37 cellular contexts compared by ENCODE assay signal in the genomic region with DNA sequence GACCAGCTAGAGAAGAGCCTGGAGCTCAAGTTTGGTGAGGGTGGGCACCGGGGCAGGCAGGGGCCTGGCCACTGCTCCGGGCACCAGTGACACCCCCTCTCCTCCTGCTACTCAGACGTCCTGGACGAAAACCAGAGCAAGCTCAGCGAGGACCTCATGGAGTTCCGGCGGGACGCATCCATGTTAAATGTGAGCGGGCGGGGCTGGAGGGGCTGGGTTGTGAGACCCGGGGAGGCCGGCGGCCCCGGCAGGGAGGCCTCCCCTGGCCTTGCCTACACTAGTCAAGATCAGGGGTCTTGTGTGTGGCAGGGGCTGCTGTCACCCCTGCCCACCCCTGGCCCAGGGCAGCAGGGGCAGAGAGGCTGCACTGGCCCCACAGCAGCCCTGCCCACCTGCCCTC. TPM values are rescaled to one million over a fixed set of nuclear protein-coding genes. Genes with fewer than 3 reads are reported as not detected.
DNase-seq lines count a peak whose midpoint lies in the region; ATAC-seq and TF ChIP-seq lines count a peak whose summit lies in the region.
"Had no signal": no experiment of that assay in that cellular context is flagged by ENCODE, and none has a peak within 500 bp of the region (broad histone marks: within the 10 kb centered on the region; RNA-seq: fewer than 3 reads in every experiment).

No MANE protein-coding gene starts in this region.

- TF ChIP-seq CTCF in H9 (conservative IDR thresholded peaks at IDR 0.05) = no peak
- TF ChIP-seq CTCF in RWPE1 (conservative IDR thresholded peaks at IDR 0.05; ENCODE audit: low read depth) = no peak
- TF ChIP-seq CTCF in WTC11 (IDR thresholded peaks at IDR 0.05) = no peak
- no peak for TF ChIP-seq CTCF in endothelial cell (IDR thresholded peaks at IDR 0.05; ENCODE audit: unreplicated experiment)

- H3K27ac ChIP-seq in H9 (ENCODE audit: insufficient read length, low read depth, low read length) (no peak overlapping the region), RWPE1 (peak overlapping the region; percentile 67)
- H3K27ac ChIP-seq: 22Rv1; A549; BLaER1; BLaER1 treated with 17β-estradiol and CSF1 and Interleukin-3, amounts not matched to agents 10 nM and 100 nM; C4-2B had no signal

- CTCF ChIA-PET in RWPE1 (lab: Yijun Ruan, JAX) = no interaction called here
- CTCF ChIA-PET in WTC11 (lab: Charles Lee) = interaction anchor here (1.0 kb wide), 1 partner anchor 169 kb away, joined by 4 read pairs; no protein-coding TSS in a partner anchor

- H3K4me1 ChIP-seq in H9 (ENCODE audit: insufficient read depth, low read length) = no peaks in the 10 kb centered on the region
- H3K4me1 ChIP-seq: A549, BE2C, Caco-2 had no signal

- H3K18ac ChIP-seq in H9 (ENCODE audit: insufficient read length, low read depth, low read length) = no peak overlapping the region

- H4K91ac ChIP-seq in H9 (ENCODE audit: insufficient read length, low read depth, low read length) = no peak overlapping the region

- POLR2A ChIA-PET in RWPE1 (lab: Yijun Ruan, JAX; ENCODE audit: low non-redundant PET) (no interaction called here), WTC11 (lab: Charles Lee) (no interaction called here)

- no peaks in the 10 kb centered on the region for H3K4me1 Mint-ChIP-seq in H9
- no peaks in the 10 kb centered on the region for H3K4me1 Mint-ChIP-seq in WTC11
- H3K4me1 Mint-ChIP-seq in endothelial cell (ENCODE audit: unreplicated experiment) = peaks cover 17% of the 10 kb centered on the region
- H3K4me1 Mint-ChIP-seq in stimulated activated memory B cell treated with anti-CD40 and anti-IgM and Interleukin-4, amounts not matched to agents 10 μg/mL and 1 μg/mL and 100 μg/mL, for 72 hours = no peaks in the 10 kb centered on the region
- no peaks in the 10 kb centered on the region for H3K4me1 Mint-ChIP-seq in T-helper 2 cell treated with Interferon-gamma antibody and Interleukin-4, amounts not matched to agents 5 μg/mL and 100 μg/mL, for 36 hours (ENCODE audit: low read depth)
- H3K4me1 Mint-ChIP-seq: B cell; CD14-positive monocyte; CD4-positive, alpha-beta memory T cell; CD4-positive, CD25-positive, alpha-beta regulatory T cell; CD8-positive, alpha-beta memory T cell had no signal

- H2BK15ac ChIP-seq in H9 (ENCODE audit: low read depth, low read length) = no peak overlapping the region

- no peak overlapping the region for H3K9ac ChIP-seq in H9 (ENCODE audit: extremely low read depth, insufficient read length, low read length)
- H3K9ac ChIP-seq: BLaER1; BLaER1 treated with 17β-estradiol and CSF1 and Interleukin-3, amounts not matched to agents 10 nM and 100 nM had no signal

- H3K79me2 ChIP-seq in H9 (ENCODE audit: insufficient read depth, low read length) = no peaks in the 10 kb centered on the region

- H3K56ac ChIP-seq in H9 (ENCODE audit: insufficient read length, low read depth, low read length) = no peak overlapping the region

- H3K9me3 ChIP-seq in H9 (ENCODE audit: control insufficient read depth, low read depth, low read length) = no peaks in the 10 kb centered on the region
- H3K9me3 ChIP-seq: A549, BE2C, Caco-2 had no signal

- H3K4me3 Mint-ChIP-seq in H9 = no peak overlapping the region; a peak in 1 of 5 replicates
- no peak overlapping the region for H3K4me3 Mint-ChIP-seq in WTC11
- H3K4me3 Mint-ChIP-seq in endothelial cell (ENCODE audit: unreplicated experiment) = peak overlapping the region; percentile 65
- H3K4me3 Mint-ChIP-seq in stimulated activated memory B cell treated with anti-CD40 and anti-IgM and Interleukin-4, amounts not matched to agents 10 μg/mL and 1 μg/mL and 100 μg/mL, for 72 hours = no peak overlapping the region
- no peak overlapping the region for H3K4me3 Mint-ChIP-seq in T-helper 2 cell treated with Interferon-gamma antibody and Interleukin-4, amounts not matched to agents 5 μg/mL and 100 μg/mL, for 36 hours
- H3K4me3 Mint-ChIP-seq: B cell; CD14-positive monocyte; CD4-positive, alpha-beta memory T cell; CD4-positive, alpha-beta T cell; CD4-positive, CD25-positive, alpha-beta regulatory T cell; CD8-positive, alpha-beta memory T cell; CD8-positive, alpha-beta T cell had no signal

- no peak overlapping the region for H2AK5ac ChIP-seq in H9 (ENCODE audit: insufficient read length, low read length)

- H3K23ac ChIP-seq in H9 (ENCODE audit: insufficient read length, low read depth, low read length) = no peak overlapping the region

- H3K36me3 Mint-ChIP-seq in H9 (ENCODE audit: insufficient read depth in 1 of 3, low read depth in 3 of 3) (peaks cover 11 to 47% (median 43%) of the 10 kb centered on the region in 3 experiments), WTC11 (peaks cover 19% of the 10 kb centered on the region), endothelial cell (ENCODE audit: low read depth, unreplicated experiment) (peaks cover 14% of the 10 kb centered on the region)
- H3K36me3 Mint-ChIP-seq in stimulated activated memory B cell treated with anti-CD40 and anti-IgM and Interleukin-4, amounts not matched to agents 10 μg/mL and 1 μg/mL and 100 μg/mL, for 72 hours = peaks cover 46% of the 10 kb centered on the region
- H3K36me3 Mint-ChIP-seq in T-helper 2 cell treated with Interferon-gamma antibody and Interleukin-4, amounts not matched to agents 5 μg/mL and 100 μg/mL, for 36 hours (ENCODE audit: low read depth) = peaks cover 15% of the 10 kb centered on the region

- no peak overlapping the region for H2BK120ac ChIP-seq in H9 (ENCODE audit: low read depth, low read length, poor library complexity, severe bottlenecking)

- H3K27me3 ChIP-seq in H9 (ENCODE audit: insufficient read depth, low read length) = no peaks in the 10 kb centered on the region
- H3K27me3 ChIP-seq: BE2C; BLaER1; BLaER1 treated with 17β-estradiol and CSF1 and Interleukin-3, amounts not matched to agents 10 nM and 100 nM had no signal

- H4K5ac ChIP-seq in H9 (ENCODE audit: insufficient read length, low read depth, low read length) = no peak overlapping the region

- DNase-seq in H9 (no peak), RWPE1 (ENCODE audit: low spot score) (no peak), WTC11 (ENCODE audit: low spot score) (no peak), endothelial cell (ENCODE audit: low spot score) (no peak)
- no peak for DNase-seq in stimulated activated CD4-positive, alpha-beta T cell treated with anti-CD3 and anti-CD28 coated beads, Interleukin-2, amount 100 ng/mL, for 48 hours
- no peak for DNase-seq in T-helper 2 cell treated with Interferon-gamma antibody and Interleukin-4, amounts not matched to agents 5 μg/mL and 100 μg/mL, for 36 hours (ENCODE audit: low spot score)
- DNase-seq: 8988T; ACHN; AML-193; BE2C; C1 segment of cervical spinal cord; Caco-2; Calu3; CD4-positive, alpha-beta memory T cell; CD4-positive, alpha-beta T cell; CD4-positive, CD25-positive, alpha-beta regulatory T cell; CD8-positive, alpha-beta memory T cell; CD8-positive, alpha-beta T cell; COR-L47; DMS 273 treated with DMSO at 0.1 percent for 48 hours; DMS153; DMS53; DMS79; DMS79 treated with DMSO at 0.1 percent for 48 hours; DND-41; EL had no signal

- WGBS in H9 (ENCODE audit: extremely low coverage, insufficient read length, low lambda C conversion rate) = no CpG with 5 or more reads among the region's 14 CpGs

- H4K20me1 ChIP-seq in H9 (ENCODE audit: control insufficient read depth, insufficient read depth, insufficient read length) = peaks cover 2% of the 10 kb centered on the region

- H3K79me1 ChIP-seq in H9 (ENCODE audit: insufficient read depth, low read depth, low read length, poor library complexity, severe bottlenecking) = no peaks in the 10 kb centered on the region

- H3K27ac Mint-ChIP-seq in H9 = peak overlapping the region in 2 of 3 experiments; percentile 70 to 92; a peak in 2 of 7 replicates
- H3K27ac Mint-ChIP-seq in WTC11 = 0 out of 2 replicates have a peak overlapping the region, but pooled peaks have one; percentile 60
- H3K27ac Mint-ChIP-seq in endothelial cell (ENCODE audit: unreplicated experiment) = peak overlapping the region; percentile 52
- H3K27ac Mint-ChIP-seq in stimulated activated memory B cell treated with anti-CD40 and anti-IgM and Interleukin-4, amounts not matched to agents 10 μg/mL and 1 μg/mL and 100 μg/mL, for 72 hours = no peak overlapping the region
- no peak overlapping the region for H3K27ac Mint-ChIP-seq in T-helper 2 cell treated with Interferon-gamma antibody and Interleukin-4, amounts not matched to agents 5 μg/mL and 100 μg/mL, for 36 hours
- H3K27ac Mint-ChIP-seq: B cell; CD14-positive monocyte; CD4-positive, alpha-beta memory T cell; CD4-positive, alpha-beta T cell; CD4-positive, CD25-positive, alpha-beta regulatory T cell; CD8-positive, alpha-beta memory T cell; CD8-positive, alpha-beta T cell had no signal

- no peak overlapping the region for H3T11ph ChIP-seq in H9 (ENCODE audit: low read length)

- H2AFZ ChIP-seq in H9 (ENCODE audit: low read length) = no peak overlapping the region

- no peak overlapping the region for H3K4me2 ChIP-seq in H9 (ENCODE audit: insufficient read depth, insufficient read length, low read length)
- H3K4me2 ChIP-seq: A549; BLaER1; BLaER1 treated with 17β-estradiol and CSF1 and Interleukin-3, amounts not matched to agents 10 nM and 100 nM had no signal

- H2BK5ac ChIP-seq in H9 (ENCODE audit: insufficient read length, low read length) = no peak overlapping the region

- H3K4ac ChIP-seq in H9 (ENCODE audit: low read depth, low read length) = no peak overlapping the region

- no peak overlapping the region for H4K8ac ChIP-seq in H9 (replicated peaks; ENCODE audit: insufficient read length, low read depth, low read length)

- H2BK20ac ChIP-seq in H9 (ENCODE audit: low read depth, low read length, poor library complexity, severe bottlenecking) = no peak overlapping the region

- no peak overlapping the region for H3K14ac ChIP-seq in H9 (ENCODE audit: insufficient read depth, low read length)

- no peak for ATAC-seq in WTC11
- ATAC-seq in stimulated activated memory B cell treated with anti-CD40 and anti-IgM and Interleukin-4, amounts not matched to agents 10 μg/mL and 1 μg/mL and 100 μg/mL, for 72 hours = no peak
- no peak for ATAC-seq in GM19324 (IDR thresholded peaks at IDR 0.05; ENCODE audit: low FRiP score, unreplicated experiment)
- ATAC-seq: A549; CD8-positive, alpha-beta T cell had no signal

- no peaks in the 10 kb centered on the region for H3K27me3 Mint-ChIP-seq in H9 (ENCODE audit: low read depth)
- H3K27me3 Mint-ChIP-seq in WTC11 (ENCODE audit: low read depth) = no peaks in the 10 kb centered on the region
- H3K27me3 Mint-ChIP-seq in endothelial cell (ENCODE audit: unreplicated experiment) = peaks cover 7% of the 10 kb centered on the region
- H3K27me3 Mint-ChIP-seq in stimulated activated memory B cell treated with anti-CD40 and anti-IgM and Interleukin-4, amounts not matched to agents 10 μg/mL and 1 μg/mL and 100 μg/mL, for 72 hours = no peaks in the 10 kb centered on the region
- no peaks in the 10 kb centered on the region for H3K27me3 Mint-ChIP-seq in T-helper 2 cell treated with Interferon-gamma antibody and Interleukin-4, amounts not matched to agents 5 μg/mL and 100 μg/mL, for 36 hours (ENCODE audit: low read depth)
- H3K27me3 Mint-ChIP-seq: B cell; CD4-positive, alpha-beta memory T cell; CD4-positive, alpha-beta T cell; CD4-positive, CD25-positive, alpha-beta regulatory T cell; CD8-positive, alpha-beta memory T cell had no signal

- H2BK12ac ChIP-seq in H9 (ENCODE audit: insufficient read length, low read depth, low read length) = no peak overlapping the region

- H3K9me3 Mint-ChIP-seq in H9 (no peaks in the 10 kb centered on the region), WTC11 (no peaks in the 10 kb centered on the region), endothelial cell (ENCODE audit: unreplicated experiment) (no peaks in the 10 kb centered on the region)
- H3K9me3 Mint-ChIP-seq in stimulated activated memory B cell treated with anti-CD40 and anti-IgM and Interleukin-4, amounts not matched to agents 10 μg/mL and 1 μg/mL and 100 μg/mL, for 72 hours = no peaks in the 10 kb centered on the region
- H3K9me3 Mint-ChIP-seq in T-helper 2 cell treated with Interferon-gamma antibody and Interleukin-4, amounts not matched to agents 5 μg/mL and 100 μg/mL, for 36 hours = no peaks in the 10 kb centered on the region
- H3K9me3 Mint-ChIP-seq: CD14-positive monocyte; CD4-positive, alpha-beta memory T cell; CD4-positive, alpha-beta T cell; CD4-positive, CD25-positive, alpha-beta regulatory T cell; CD8-positive, alpha-beta memory T cell; CD8-positive, alpha-beta T cell had no signal

- H3K23me2 ChIP-seq in H9 (ENCODE audit: insufficient read length, low read depth, low read length, poor library complexity, severe bottlenecking) = peaks cover 4% of the 10 kb centered on the region

RNA-seq across cellular contexts. Expression of a gene that starts 17.8 kb away (rescaled TPM):
- total RNA-seq in H9 (2021) (105 and 108 TPM in 2 replicates), WTC11 (2021) (148 to 159 TPM (median 152 TPM) in 3 replicates), endothelial cell (ENCODE audit: unreplicated experiment) (190 TPM)

RNA-seq across cellular contexts. Expression of a gene that starts 23.0 kb away (rescaled TPM):
- total RNA-seq in H9 (2021) (7.9 and 9.3 TPM in 2 replicates), WTC11 (2021) (9.4 to 15.7 TPM (median 11.3 TPM) in 3 replicates), endothelial cell (ENCODE audit: unreplicated experiment) (2.4 TPM)
- total RNA-seq: B cell; CD4-positive, alpha-beta memory T cell; CD4-positive, CD25-positive, alpha-beta regulatory T cell; Daoy had no signal

RNA-seq across cellular contexts. Expression of a gene that starts 24.9 kb away (rescaled TPM):
- total RNA-seq in H9 (2021) = 2.4 and 3.0 TPM in 2 replicates
- total RNA-seq in WTC11 (2021) = 6.2 to 7.3 TPM (median 6.9 TPM) in 3 replicates
- 1.9 TPM for total RNA-seq in endothelial cell (ENCODE audit: unreplicated experiment)
- total RNA-seq: A172; CD4-positive, alpha-beta T cell; CD4-positive, CD25-positive, alpha-beta regulatory T cell; CD8-positive, alpha-beta T cell had no signal

RNA-seq across cellular contexts. Expression of a gene that starts 31.9 kb away (rescaled TPM):
- total RNA-seq in H9 (2021) = 74.5 and 75.9 TPM in 2 replicates
- 71.6 to 76.1 TPM (median 75.9 TPM) in 3 replicates for total RNA-seq in WTC11 (2021)
- total RNA-seq in endothelial cell (ENCODE audit: unreplicated experiment) = 35.4 TPM

RNA-seq across cellular contexts. Expression of a gene that starts 37.3 kb away (rescaled TPM):
- total RNA-seq in H9 (2021) = 10.8 and 11.9 TPM in 2 replicates
- total RNA-seq in WTC11 (2021) = 12.5 to 15.2 TPM (median 13.6 TPM) in 3 replicates
- total RNA-seq in endothelial cell (ENCODE audit: unreplicated experiment) = 21.1 TPM

Comparison
In these comparisons a context has a peak if more than half of its experiments do, and no peak if none do; other contexts are left out.
1. H3K27ac Mint-ChIP-seq: peak in H9 (2 of 3), WTC11 (single experiment) and endothelial cell (single experiment); none in stimulated activated memory B cell treated with anti-CD40 and anti-IgM and Interleukin-4, amounts not matched to agents 10 μg/mL and 1 μg/mL and 100 μg/mL, for 72 hours (single experiment) and T-helper 2 cell treated with Interferon-gamma antibody and Interleukin-4, amounts not matched to agents 5 μg/mL and 100 μg/mL, for 36 hours (single experiment).